1 cellular context compared by ENCODE assay signal in genomic region chr15:72197460-72198409, GRCh38.
TF ChIP-seq lines count a peak whose summit lies in the region.

Gene GRAMD2A, minus strand, starts transcription at chr15:72197787.

TF ChIP-seq in H1, 55 proteins besides CTCF, POLR2A, EP300 and RAD21:
- TF ChIP-seq CHD1 (IDR thresholded peaks at IDR 0.05; ENCODE audit: low read depth, low read length) (no peak), RBBP5 (IDR thresholded peaks at IDR 0.05; ENCODE audit: borderline replicate concordance, low read depth, low read length) (peak; percentile 32; the same call in 1 of the 2 replicates), FOSL1 (IDR thresholded peaks at IDR 0.05; ENCODE audit: insufficient read depth, low read depth, low read length) (no peak), ZNF274 (IDR thresholded peaks at IDR 0.05; ENCODE audit: borderline replicate concordance, extremely low read depth, low read length) (no peak), E2F6 (IDR thresholded peaks at IDR 0.05) (peak; percentile 72), SUZ12 (IDR thresholded peaks at IDR 0.05; ENCODE audit: low read length) (no peak; the same call in 1 of the 2 replicates), CTBP2 (IDR thresholded peaks at IDR 0.05; ENCODE audit: borderline replicate concordance, insufficient read depth, insufficient read length, low read length) (no peak), KDM4A (IDR thresholded peaks at IDR 0.05; ENCODE audit: low read depth, low read length, severe bottlenecking) (peak; percentile 83), SRF (IDR thresholded peaks at IDR 0.05; ENCODE audit: low read depth, low read length) (no peak), ATF2 (IDR thresholded peaks at IDR 0.05; ENCODE audit: low read length) (0 out of 2 replicates have a peak, but pooled peaks have one; percentile 28), SP4 (IDR thresholded peaks at IDR 0.05; ENCODE audit: low read length) (no peak), HDAC6 (IDR thresholded peaks at IDR 0.05; ENCODE audit: low read depth, low read length) (no peak), PHF8 (conservative IDR thresholded peaks at IDR 0.05; ENCODE audit: low read depth, low read length) (0 out of 2 replicates have a peak, but pooled peaks have one; percentile 20), MAFK (IDR thresholded peaks at IDR 0.05; ENCODE audit: low read depth, low read length) (no peak), GABPA (IDR thresholded peaks at IDR 0.05; ENCODE audit: borderline replicate concordance, insufficient read depth, low read length) (0 out of 2 replicates have a peak, but pooled peaks have one; percentile 23), TEAD4 (IDR thresholded peaks at IDR 0.05; ENCODE audit: low read depth, low read length) (peak; percentile 51; the same call in 1 of the 2 replicates), POLR2AphosphoS5 (IDR thresholded peaks at IDR 0.05; ENCODE audit: low read depth, low read length) (peak; percentile 36; the same call in 1 of the 2 replicates)
